Comparison of ENCODE assay signal across 17 cellular contexts in genomic region chr5:116613445-116613844, GRCh38. TPM values are rescaled to one million over a fixed set of nuclear protein-coding genes. Genes with fewer than 3 reads are reported as not detected.
DNase-seq lines count a peak whose midpoint lies in the region; ATAC-seq, FAIRE-seq and TF ChIP-seq lines count a peak whose summit lies in the region.
"Had no signal": no experiment of that assay in that cellular context is flagged by ENCODE, and none has a peak within 500 bp of the region (broad histone marks: within the 10 kb centered on the region; RNA-seq: fewer than 3 reads in every experiment).

No MANE protein-coding gene starts in this region.

- DNase-seq in GM12878 (ENCODE audit: low read depth, low spot score) (no peak), urothelium cell line (ENCODE audit: low spot score) (no peak), substantia nigra (lab: John Stamatoyannopoulos, UW) (no peak), erythroblast (lab: John Stamatoyannopoulos, UW) (no peak)
- DNase-seq: activated CD8-positive, alpha-beta T cell treated with anti-CD3 and anti-CD28 coated beads, Interleukin-2, amount 10 ng/mL, durations not matched to agents 7 days and 5 days; NCI-H146; stimulated activated CD4-positive, alpha-beta T cell treated with anti-CD3 and anti-CD28 coated beads, Interleukin-4, amount 100 ng/mL, for 1 hour had no signal

- POLR2A ChIA-PET in GM12878 (lab: Charles Lee), result interaction anchor here (0.9 to 4.2 kb wide), 7 partner anchors 11 to 151 kb away, joined by 3 to 40 read pairs (median 5); no protein-coding TSS in a partner anchor

- H3K79me2 ChIP-seq in GM12878 (ENCODE audit: control insufficient read depth, insufficient read depth, low read length), result no peaks in the 10 kb centered on the region

- H3K4me1 ChIP-seq in GM12878 (ENCODE audit: control insufficient read depth, insufficient read depth, low read length), result peaks cover 17% of the 10 kb centered on the region
- H3K4me1 ChIP-seq: adrenal gland, gastroesophageal sphincter, tibial nerve had no signal

- H3K9ac ChIP-seq in GM12878 (ENCODE audit: control insufficient read depth, insufficient read depth, low read length), result peak overlapping the region; percentile 41; the same call in 1 of the 2 replicates

- TF ChIP-seq CTCF in GM12878 (IDR thresholded peaks at IDR 0.05 in 2 of 3, conservative IDR thresholded peaks at IDR 0.05 in 1 of 3; ENCODE audit: control insufficient read depth in 2 of 3, extremely low read depth in 1 of 3, insufficient read depth in 1 of 3, low read depth in 3 of 3, low read length in 3 of 3), result no peak

- SMC1A ChIA-PET in GM12878 (lab: Charles Lee; ENCODE audit: uncharacterized antibody, unreplicated experiment), result interaction anchor here (0.7 to 14.2 kb wide), 19 partner anchors 9 to 150 kb away, joined by 3 to 110 read pairs (median 9); partner anchors contain the start of gene SEMA6A

- no peaks in the 10 kb centered on the region; the same call in 2 of the 3 replicates for H3K9me3 ChIP-seq in GM12878 (replicated peaks; ENCODE audit: control insufficient read depth, insufficient read depth, low read length)
- H3K9me3 ChIP-seq: adrenal gland, gastroesophageal sphincter, neutrophil, tibial nerve had no signal

- CTCF ChIA-PET in GM12878 (lab: Yijun Ruan, JAX), result interaction anchor here (0.7 to 4.1 kb wide), 10 partner anchors 8 to 151 kb away, joined by 3 to 19 read pairs (median 4); no protein-coding TSS in a partner anchor

- FAIRE-seq in GM12878 (lab: Jason Lieb, UNC) (no peak), urothelium cell line (lab: Jason Lieb, UNC) (no peak)

- H3K4me3 ChIP-seq in GM12878, result no peak overlapping the region
- H3K4me3 ChIP-seq: adrenal gland, gastroesophageal sphincter, tibial nerve had no signal

- no peaks in the 10 kb centered on the region for H3K36me3 ChIP-seq in GM12878 (ENCODE audit: control insufficient read depth in 2 of 2, insufficient read depth in 2 of 2, low read length in 1 of 2)
- H3K36me3 ChIP-seq: adrenal gland, gastroesophageal sphincter, neutrophil, tibial nerve had no signal

- intact Hi-C loops in GM12878 (cut with micrococcal nuclease; ENCODE audit: unreplicated experiment), result no loop called here

- in situ Hi-C loops in GM12878 (cut with MboI), result no loop called here

- 89% methylated on average over 1 of the region's 1 CpG for WGBS in GM12878 (ENCODE audit: insufficient coverage, insufficient replicate concordance, low lambda C conversion rate, missing lambda C conversion rate)

- peak overlapping the region; percentile 69; the same call in 1 of the 2 replicates for H3K27ac ChIP-seq in GM12878 (ENCODE audit: control insufficient read depth, insufficient read depth)
- H3K27ac ChIP-seq in substantia nigra (ENCODE audit: low read depth, low read length, poor library complexity, severe bottlenecking), result no peak overlapping the region
- H3K27ac ChIP-seq: adrenal gland, gastroesophageal sphincter, neutrophil, tibial nerve had no signal

- no peaks in the 10 kb centered on the region for H4K20me1 ChIP-seq in GM12878 (ENCODE audit: control insufficient read depth, insufficient read depth)

- peak overlapping the region; percentile 45; the same call in 1 of the 2 replicates for H2AFZ ChIP-seq in GM12878 (ENCODE audit: control insufficient read depth, low read depth, low read length)

- H3K4me2 ChIP-seq in GM12878 (ENCODE audit: control insufficient read depth, insufficient read depth), result peak overlapping the region; percentile 69

- no peak for TF ChIP-seq POLR2A in GM12878 (IDR thresholded peaks at IDR 0.05; ENCODE audit: low read depth, low read length)
- TF ChIP-seq POLR2A in erythroblast (IDR thresholded peaks at IDR 0.05; ENCODE audit: low read length), result no peak

- BruUV-seq in GM12878 (replicated peaks; lab: Mats Ljungman, UMichigan), result no TSS peak

- RAD21 ChIA-PET in GM12878 (lab: Charles Lee; ENCODE audit: unreplicated experiment), result interaction anchor here (1.3 to 6.2 kb wide), 16 partner anchors 12 to 334 kb away, joined by 3 to 89 read pairs (median 10); partner anchors contain the start of gene SEMA6A

- peak; percentile 9 for ATAC-seq in GM18508 (IDR thresholded peaks at IDR 0.05; ENCODE audit: insufficient read depth, unreplicated experiment)
- ATAC-seq in GM21423 (IDR thresholded peaks at IDR 0.05; ENCODE audit: unreplicated experiment), result peak; percentile 33
- ATAC-seq in HG02938 (IDR thresholded peaks at IDR 0.05; ENCODE audit: unreplicated experiment), result peak; percentile 32
- ATAC-seq in GM12878, result peak; percentile 87
- no peak for ATAC-seq in GM21390 (IDR thresholded peaks at IDR 0.05; ENCODE audit: unreplicated experiment)
- ATAC-seq: activated CD8-positive, alpha-beta T cell treated with anti-CD3 and anti-CD28 coated beads, Interleukin-2, amount 10 ng/mL, durations not matched to agents 7 days and 5 days; activated T-helper 17 cell treated with anti-CD3 and anti-CD28 coated beads, Interleukin-2, amount 50 U/mL, for 72 hours; gastroesophageal sphincter had no signal

- no peak for TF ChIP-seq EP300 in GM12878 (IDR thresholded peaks at IDR 0.05; ENCODE audit: borderline replicate concordance in 1 of 2, control insufficient read depth in 1 of 2, low read depth in 2 of 2, low read length in 2 of 2)

- no peak for TF ChIP-seq RAD21 in GM12878 (IDR thresholded peaks at IDR 0.05; ENCODE audit: insufficient read depth, low read depth, low read length)

- H3K27me3 ChIP-seq in GM12878 (replicated peaks in 1 of 2; ENCODE audit: control insufficient read depth in 2 of 2, insufficient read depth in 2 of 2, low read length in 1 of 2), result no peaks in the 10 kb centered on the region
- H3K27me3 ChIP-seq: adrenal gland, gastroesophageal sphincter, neutrophil, tibial nerve had no signal

TF ChIP-seq in GM12878, 131 proteins besides CTCF, POLR2A, EP300 and RAD21:
- TF ChIP-seq CHD2 (IDR thresholded peaks at IDR 0.05; ENCODE audit: borderline replicate concordance, low read depth, low read length) (no peak), PKNOX1 (IDR thresholded peaks at IDR 0.05) (peak; percentile 37; the same call in 1 of the 2 replicates), BMI1 (IDR thresholded peaks at IDR 0.05; ENCODE audit: borderline replicate concordance) (peak; percentile 57; the same call in 1 of the 2 replicates), HDAC6 (IDR thresholded peaks at IDR 0.05; ENCODE audit: unreplicated experiment) (no peak)
TF ChIP-seq in GM12878: peak in this region for 2.

RNA-seq across cellular contexts. Expression of gene SEMA6A, which starts 38.8 kb away (rescaled TPM):
- 218 and 247 TPM in 2 replicates for total RNA-seq in GM12878 (2013; cell fraction: nucleolus; rRNA removed)
- 0.62 and 1.0 TPM in 2 replicates for total RNA-seq in GM12878 (2014; rRNA removed)
- total RNA-seq in GM12878 (2014; rRNA removed; fragmentation: Illumina TruSeq; extraction: Trizol), result 0.83 and 1.1 TPM in 2 replicates
- 1.9 and 2.1 TPM in 2 replicates for total RNA-seq in GM12878 (2021)
- 3.2 TPM for polyA plus RNA-seq in GM12878 (2011; ENCODE audit: low read depth)
- 10.2 and 10.5 TPM in 2 replicates for polyA plus RNA-seq in GM12878 (2011; rRNA removed)
- polyA plus RNA-seq in GM12878 (2011; cell fraction: cytosol; rRNA removed), result 6.8 and 10.6 TPM in 2 replicates
- 23.5 and 32.3 TPM in 2 replicates for polyA plus RNA-seq in GM12878 (2011; cell fraction: nucleus; rRNA removed)
- 4.3 and 4.5 TPM in 2 replicates for polyA plus RNA-seq in GM12878 (2012)
- 0.92 and 1.3 TPM in 2 replicates for polyA plus RNA-seq in GM12878 (2014; fragmentation: Illumina TruSeq; extraction: Trizol)
- under 1 TPM; 0.16 to 0.22 TPM for polyA plus RNA-seq in GM12878 (2014; fragmentation: Nextera tagmentation; extraction: Ambion mirVana)
- 0.56 and 0.64 TPM in 2 replicates for polyA plus RNA-seq in GM12878 (2014; rRNA removed)
- 1 to 10 TPM; 1.1 TPM for polyA plus RNA-seq in GM12878 (2016; fragmentation: Nextera tagmentation; extraction: Ambion mirVana)
- polyA minus RNA-seq in GM12878 (2011; rRNA and poly(A)+ RNA removed), result 31.4 and 35.0 TPM in 2 replicates
- 9.4 and 10.0 TPM in 2 replicates for polyA minus RNA-seq in GM12878 (2011; cell fraction: cytosol; rRNA and poly(A)+ RNA removed)
- polyA minus RNA-seq in GM12878 (2011; cell fraction: nucleus; rRNA and poly(A)+ RNA removed), result 52.5 and 60.3 TPM in 2 replicates
- total RNA-seq: activated CD8-positive, alpha-beta T cell treated with anti-CD3 and anti-CD28 coated beads, Interleukin-2, amount 10 ng/mL, durations not matched to agents 7 days and 5 days; LHCN-M2 had no signal
